ENCODE assay signal across 3 cellular contexts in the genomic region with DNA sequence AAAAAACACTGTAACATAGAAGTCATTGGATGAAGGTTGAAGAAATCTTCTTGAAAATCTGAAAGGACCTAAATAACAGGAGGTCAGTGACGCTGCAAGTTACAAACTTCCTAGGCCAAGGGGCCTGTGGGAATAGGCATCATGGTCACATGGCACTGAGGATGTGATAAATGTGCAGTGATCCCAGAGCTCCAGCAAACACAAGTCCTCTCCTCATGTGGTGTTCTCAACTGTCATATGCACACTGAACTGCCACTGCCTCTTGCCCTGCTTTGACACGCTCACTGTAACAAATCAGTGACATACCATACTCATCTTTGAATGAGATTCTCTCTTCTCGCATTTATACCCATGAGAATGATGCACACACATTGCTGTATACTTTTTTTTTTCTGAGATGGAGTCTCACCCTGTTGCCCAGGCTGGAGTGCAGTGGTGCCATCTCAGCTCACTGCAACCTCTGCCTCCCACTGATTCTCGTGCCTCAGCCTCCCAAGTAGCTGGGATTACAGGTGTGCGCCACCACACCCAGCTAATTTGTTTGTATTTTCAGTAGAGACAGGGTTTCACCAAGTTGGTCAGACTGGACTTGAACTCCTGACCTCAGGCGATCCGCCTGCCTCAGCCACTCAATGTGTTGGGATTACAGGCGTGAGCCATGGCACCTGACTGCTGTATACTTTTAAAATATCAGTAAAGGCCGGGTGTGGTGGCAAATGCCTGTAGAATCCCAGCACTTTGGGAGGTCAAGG.
TF ChIP-seq lines count a peak whose summit lies in the region.

No MANE protein-coding gene starts in this region.

TF ChIP-seq in SK-N-SH treated with all-trans-retinoic acid at 6 μM for 48 hours, 23 proteins besides CTCF, POLR2A, EP300 and RAD21:
- TF ChIP-seq ZC3H10 (CRISPR knock-in tag; IDR thresholded peaks at IDR 0.05): 0 out of 2 replicates have a peak, but pooled peaks have one; percentile 16
- no peak for TF ChIP-seq GLIS3 (CRISPR knock-in tag; IDR thresholded peaks at IDR 0.05)

TF ChIP-seq in SK-N-SH, 30 proteins besides CTCF, POLR2A, EP300 and RAD21:
- no peak for TF ChIP-seq MXI1 (IDR thresholded peaks at IDR 0.05; ENCODE audit: low read depth, low read length)
- TF ChIP-seq, protein P1, sequence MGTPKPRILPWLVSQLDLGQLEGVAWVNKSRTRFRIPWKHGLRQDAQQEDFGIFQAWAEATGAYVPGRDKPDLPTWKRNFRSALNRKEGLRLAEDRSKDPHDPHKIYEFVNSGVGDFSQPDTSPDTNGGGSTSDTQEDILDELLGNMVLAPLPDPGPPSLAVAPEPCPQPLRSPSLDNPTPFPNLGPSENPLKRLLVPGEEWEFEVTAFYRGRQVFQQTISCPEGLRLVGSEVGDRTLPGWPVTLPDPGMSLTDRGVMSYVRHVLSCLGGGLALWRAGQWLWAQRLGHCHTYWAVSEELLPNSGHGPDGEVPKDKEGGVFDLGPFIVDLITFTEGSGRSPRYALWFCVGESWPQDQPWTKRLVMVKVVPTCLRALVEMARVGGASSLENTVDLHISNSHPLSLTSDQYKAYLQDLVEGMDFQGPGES (IDR thresholded peaks at IDR 0.05; ENCODE audit: low read depth, low read length): no peak
- TF ChIP-seq NFIC (IDR thresholded peaks at IDR 0.05; ENCODE audit: borderline replicate concordance): no peak
- TF ChIP-seq EZH2phosphoT487 (IDR thresholded peaks at IDR 0.05; ENCODE audit: borderline replicate concordance, low read depth): no peak
- TF ChIP-seq FOXM1 (IDR thresholded peaks at IDR 0.05; ENCODE audit: low read depth): no peak
- TF ChIP-seq YY1 (IDR thresholded peaks at IDR 0.05; ENCODE audit: low read depth): no peak
- TF ChIP-seq GATA2 (CRISPR knock-in tag; IDR thresholded peaks at IDR 0.05): no peak
- TF ChIP-seq, protein P2, sequence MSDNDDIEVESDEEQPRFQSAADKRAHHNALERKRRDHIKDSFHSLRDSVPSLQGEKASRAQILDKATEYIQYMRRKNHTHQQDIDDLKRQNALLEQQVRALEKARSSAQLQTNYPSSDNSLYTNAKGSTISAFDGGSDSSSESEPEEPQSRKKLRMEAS (IDR thresholded peaks at IDR 0.05; ENCODE audit: low read depth): no peak
- no peak for TF ChIP-seq SIN3A (IDR thresholded peaks at IDR 0.05; ENCODE audit: borderline replicate concordance, low read depth, low read length)
- no peak for TF ChIP-seq MEF2A (IDR thresholded peaks at IDR 0.05; ENCODE audit: borderline replicate concordance, low read depth)
- no peak for TF ChIP-seq RXRA (IDR thresholded peaks at IDR 0.05; ENCODE audit: borderline replicate concordance, low read depth)

TF ChIP-seq in HepG2, 621 proteins besides CTCF, POLR2A, EP300 and RAD21:
- peak; percentile 56 for TF ChIP-seq RBM22 (optimal IDR thresholded peaks at IDR 0.05; ENCODE audit: low read length)
- TF ChIP-seq ZNF598 (CRISPR knock-in tag; IDR thresholded peaks at IDR 0.05; ENCODE audit: borderline replicate concordance): no peak
- peak; percentile 20; the same call in 1 of the 2 replicates for TF ChIP-seq ZNF460 (CRISPR knock-in tag; IDR thresholded peaks at IDR 0.05; ENCODE audit: borderline replicate concordance)
